8 cellular contexts compared by ENCODE assay signal in genomic region chr1:38586993-38587646, GRCh38.
DNase-seq lines count a peak whose midpoint lies in the region; ATAC-seq, FAIRE-seq and TF ChIP-seq lines count a peak whose summit lies in the region.

No MANE protein-coding gene starts in this region.

- no peak for FAIRE-seq in HTR-8/SVneo (lab: Jason Lieb, UNC)

- DNase-seq in Caki2 (ENCODE audit: low read depth) (peak; percentile 8), HTR-8/SVneo (ENCODE audit: insufficient read length, low spot score) (peak; percentile 40), WTC11 (ENCODE audit: low spot score) (peak; percentile 84), choroid plexus epithelial cell (ENCODE audit: low read depth) (peak; percentile 37), memory B cell (ENCODE audit: low spot score in 2 of 2) (peak; percentile 57 to 62)
- DNase-seq in stimulated activated CD8-positive, alpha-beta memory T cell treated with anti-CD3 and anti-CD28 coated beads, Interleukin-7, amount 100 ng/mL, for 48 hours (ENCODE audit: extremely low read depth in 1 of 2, low read depth in 1 of 2), result peak; percentile 19 to 23

- POLR2A ChIA-PET in WTC11 (lab: Charles Lee), result no interaction called here

- H3K4me3 Mint-ChIP-seq in WTC11 (no peak overlapping the region), memory B cell (peak overlapping the region; percentile 52)

- peak; percentile 92 for TF ChIP-seq CTCF in WTC11 (IDR thresholded peaks at IDR 0.05)
- TF ChIP-seq CTCF in choroid plexus epithelial cell (conservative IDR thresholded peaks at IDR 0.05; ENCODE audit: low read depth, low read length), result peak; percentile 92

- in situ Hi-C loops in Caki2 (cut with HindIII; ENCODE audit: low pct_unique_long_range_greater_than_20kb, low sequenced_read_pairs), result no loop called here

- no peaks in the 10 kb centered on the region for H3K27me3 Mint-ChIP-seq in WTC11 (ENCODE audit: low read depth)
- no peaks in the 10 kb centered on the region for H3K27me3 Mint-ChIP-seq in memory B cell

- H3K4me1 Mint-ChIP-seq in WTC11 (peaks cover 6% of the 10 kb centered on the region), memory B cell (peaks cover 12% of the 10 kb centered on the region)

- H3K36me3 Mint-ChIP-seq in WTC11 (no peaks in the 10 kb centered on the region), memory B cell (no peaks in the 10 kb centered on the region)

- H3K4me3 ChIP-seq in choroid plexus epithelial cell (ENCODE audit: low read depth, low read length), result no peak overlapping the region

- CTCF ChIA-PET in WTC11 (lab: Charles Lee), result interaction anchor here (0.5 to 2.6 kb wide), 35 partner anchors 9 to 1289 kb away, joined by 3 to 16 read pairs (median 3); no protein-coding TSS in a partner anchor

- no peak overlapping the region for H3K27ac Mint-ChIP-seq in WTC11
- no peak overlapping the region for H3K27ac Mint-ChIP-seq in memory B cell

- ATAC-seq in WTC11 (peak; percentile 98), memory B cell (ENCODE audit: low read depth) (peak; percentile 72), HG03342 (IDR thresholded peaks at IDR 0.05; ENCODE audit: unreplicated experiment) (no peak), GM21515 (IDR thresholded peaks at IDR 0.05; ENCODE audit: unreplicated experiment) (no peak)

- peaks cover 16% of the 10 kb centered on the region for H3K9me3 Mint-ChIP-seq in WTC11
- no peaks in the 10 kb centered on the region for H3K9me3 Mint-ChIP-seq in memory B cell

TF ChIP-seq in WTC11, 78 proteins besides CTCF, POLR2A, EP300 and RAD21 (continues in another document):
- TF ChIP-seq RORB (CRISPR knock-in tag; IDR thresholded peaks at IDR 0.05) (no peak), ZSCAN18 (CRISPR knock-in tag; IDR thresholded peaks at IDR 0.05) (0 out of 2 replicates have a peak, but pooled peaks have one; percentile 48), OVOL2 (CRISPR knock-in tag; IDR thresholded peaks at IDR 0.05; ENCODE audit: borderline replicate concordance) (no peak), ZNF396 (CRISPR knock-in tag; IDR thresholded peaks at IDR 0.05; ENCODE audit: borderline replicate concordance) (no peak), ATF6 (CRISPR knock-in tag; IDR thresholded peaks at IDR 0.05) (no peak), FOXP1 (CRISPR knock-in tag; IDR thresholded peaks at IDR 0.05; ENCODE audit: borderline replicate concordance) (no peak), ETV6 (CRISPR knock-in tag; IDR thresholded peaks at IDR 0.05) (no peak), TEAD1 (CRISPR knock-in tag; IDR thresholded peaks at IDR 0.05) (no peak), ZNF121 (CRISPR knock-in tag; IDR thresholded peaks at IDR 0.05) (no peak), ZNF423 (CRISPR knock-in tag; IDR thresholded peaks at IDR 0.05) (no peak), ZNF532 (CRISPR knock-in tag; IDR thresholded peaks at IDR 0.05; ENCODE audit: borderline replicate concordance) (no peak), ZBTB21 (CRISPR knock-in tag; IDR thresholded peaks at IDR 0.05; ENCODE audit: borderline replicate concordance) (no peak)
- TF ChIP-seq, protein P1, sequence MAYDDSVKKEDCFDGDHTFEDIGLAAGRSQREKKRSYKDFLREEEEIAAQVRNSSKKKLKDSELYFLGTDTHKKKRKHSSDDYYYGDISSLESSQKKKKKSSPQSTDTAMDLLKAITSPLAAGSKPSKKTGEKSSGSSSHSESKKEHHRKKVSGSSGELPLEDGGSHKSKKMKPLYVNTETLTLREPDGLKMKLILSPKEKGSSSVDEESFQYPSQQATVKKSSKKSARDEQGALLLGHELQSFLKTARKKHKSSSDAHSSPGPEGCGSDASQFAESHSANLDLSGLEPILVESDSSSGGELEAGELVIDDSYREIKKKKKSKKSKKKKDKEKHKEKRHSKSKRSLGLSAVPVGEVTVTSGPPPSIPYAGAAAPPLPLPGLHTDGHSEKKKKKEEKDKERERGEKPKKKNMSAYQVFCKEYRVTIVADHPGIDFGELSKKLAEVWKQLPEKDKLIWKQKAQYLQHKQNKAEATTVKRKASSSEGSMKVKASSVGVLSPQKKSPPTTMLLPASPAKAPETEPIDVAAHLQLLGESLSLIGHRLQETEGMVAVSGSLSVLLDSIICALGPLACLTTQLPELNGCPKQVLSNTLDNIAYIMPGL (CRISPR knock-in tag; IDR thresholded peaks at IDR 0.05), result no peak
- TF ChIP-seq, protein P2, sequence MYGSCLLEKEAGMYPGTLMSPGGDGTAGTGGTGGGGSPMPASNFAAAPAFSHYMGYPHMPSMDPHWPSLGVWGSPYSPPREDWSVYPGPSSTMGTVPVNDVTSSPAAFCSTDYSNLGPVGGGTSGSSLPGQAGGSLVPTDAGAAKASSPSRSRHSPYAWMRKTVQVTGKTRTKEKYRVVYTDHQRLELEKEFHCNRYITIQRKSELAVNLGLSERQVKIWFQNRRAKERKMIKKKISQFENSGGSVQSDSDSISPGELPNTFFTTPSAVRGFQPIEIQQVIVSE (CRISPR knock-in tag; IDR thresholded peaks at IDR 0.05; ENCODE audit: borderline replicate concordance), result no peak
- TF ChIP-seq, protein P3, sequence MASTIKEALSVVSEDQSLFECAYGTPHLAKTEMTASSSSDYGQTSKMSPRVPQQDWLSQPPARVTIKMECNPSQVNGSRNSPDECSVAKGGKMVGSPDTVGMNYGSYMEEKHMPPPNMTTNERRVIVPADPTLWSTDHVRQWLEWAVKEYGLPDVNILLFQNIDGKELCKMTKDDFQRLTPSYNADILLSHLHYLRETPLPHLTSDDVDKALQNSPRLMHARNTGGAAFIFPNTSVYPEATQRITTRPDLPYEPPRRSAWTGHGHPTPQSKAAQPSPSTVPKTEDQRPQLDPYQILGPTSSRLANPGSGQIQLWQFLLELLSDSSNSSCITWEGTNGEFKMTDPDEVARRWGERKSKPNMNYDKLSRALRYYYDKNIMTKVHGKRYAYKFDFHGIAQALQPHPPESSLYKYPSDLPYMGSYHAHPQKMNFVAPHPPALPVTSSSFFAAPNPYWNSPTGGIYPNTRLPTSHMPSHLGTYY (CRISPR knock-in tag; IDR thresholded peaks at IDR 0.05), result no peak; the same call in 1 of the 2 replicates
- TF ChIP-seq, protein P4, sequence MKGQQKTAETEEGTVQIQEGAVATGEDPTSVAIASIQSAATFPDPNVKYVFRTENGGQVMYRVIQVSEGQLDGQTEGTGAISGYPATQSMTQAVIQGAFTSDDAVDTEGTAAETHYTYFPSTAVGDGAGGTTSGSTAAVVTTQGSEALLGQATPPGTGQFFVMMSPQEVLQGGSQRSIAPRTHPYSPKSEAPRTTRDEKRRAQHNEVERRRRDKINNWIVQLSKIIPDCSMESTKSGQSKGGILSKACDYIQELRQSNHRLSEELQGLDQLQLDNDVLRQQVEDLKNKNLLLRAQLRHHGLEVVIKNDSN (CRISPR knock-in tag; IDR thresholded peaks at IDR 0.05), result no peak

Comparison
In these comparisons a context has a peak if more than half of its experiments do, and no peak if none do; other contexts are left out.
1. DNase-seq: peak in every context shown above with its lines; median percentile 84 in WTC11; 60 in memory B cell; 40 in HTR-8/SVneo; 37 in choroid plexus epithelial cell; 21 in stimulated activated CD8-positive, alpha-beta memory T cell treated with anti-CD3 and anti-CD28 coated beads, Interleukin-7, amount 100 ng/mL, for 48 hours; 8 in Caki2.
2. ATAC-seq: peak in WTC11 (single experiment) and memory B cell (single experiment); none in HG03342 (single experiment) and GM21515 (single experiment).